Comparison of ENCODE assay signal across 29 cellular contexts in the genomic region with DNA sequence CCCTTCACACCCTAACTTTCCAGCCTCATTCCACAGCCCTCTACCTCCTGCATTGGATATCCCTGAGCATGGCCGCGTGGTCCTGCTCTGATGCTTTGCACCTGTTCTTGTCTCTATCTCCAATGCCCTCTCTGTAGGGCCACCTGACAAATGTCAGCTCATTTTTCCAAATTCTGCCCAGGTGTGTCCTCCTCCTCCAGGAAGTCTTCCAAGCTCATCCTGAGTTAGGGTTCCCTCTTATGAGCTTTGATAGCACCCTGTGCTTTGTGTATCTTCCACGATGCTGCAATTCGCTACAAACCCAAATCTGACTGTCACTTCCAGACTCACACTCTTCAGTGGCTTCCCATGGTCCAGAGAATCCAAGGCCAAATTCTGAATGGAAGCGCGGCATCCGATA.
"Had no signal": no experiment of that assay in that cellular context is flagged by ENCODE, and none has a peak within 500 bp of the region (broad histone marks: within the 10 kb centered on the region; RNA-seq: fewer than 3 reads in every experiment).

No MANE protein-coding gene starts in this region.

- H3K36me3 Mint-ChIP-seq: naive thymus-derived CD4-positive, alpha-beta T cell; natural killer cell; stimulated activated effector memory CD8-positive, alpha-beta T cell treated with anti-CD3 and anti-CD28 coated beads, Interleukin-12 subunit alpha, Interleukin-12 subunit beta, amount 100 ng/mL, for 72 hours; stimulated activated naive B cell treated with anti-CD40 and anti-IgM and Interleukin-4, amounts not matched to agents 10 μg/mL and 1 μg/mL and 100 μg/mL, for 72 hours had no signal

- H3K36me3 ChIP-seq: ovary, right lobe of liver, sigmoid colon, stomach, thoracic aorta, thyroid gland, tibial nerve, upper lobe of right lung, uterus had no signal

- DNase-seq: naive thymus-derived CD4-positive, alpha-beta T cell; natural killer cell; occipital lobe; ovary; posterior cingulate gyrus; psoas muscle; right cardiac atrium; right lobe of liver; sigmoid colon; small intestine; stimulated activated CD4-positive, alpha-beta T cell treated with anti-CD3 and anti-CD28 coated beads, Interleukin-15, amount 100 ng/mL, for 24 hours; stimulated activated CD4-positive, alpha-beta T cell treated with anti-CD3 and anti-CD28 coated beads, Interleukin-2, amount 100 ng/mL, for 24 hours; stimulated activated CD4-positive, alpha-beta T cell treated with anti-CD3 and anti-CD28 coated beads, Interleukin-2, amount 100 ng/mL, for 48 hours; stimulated activated CD4-positive, alpha-beta T cell treated with anti-CD3 and anti-CD28 coated beads, Interleukin-4, amount 100 ng/mL, for 24 hours; stimulated activated naive B cell treated with anti-CD40 and anti-IgM and Interleukin-4, amounts not matched to agents 10 μg/mL and 1 μg/mL and 100 μg/mL, for 72 hours; stimulated activated naive CD4-positive, alpha-beta T cell treated with Interleukin-2 at 50 U/mL for 16 hours; stomach; thyroid gland; trophoblast cell; upper lobe of right lung; uterus had no signal

- H3K4me3 ChIP-seq: ovary, psoas muscle, right lobe of liver, sigmoid colon, stomach, thoracic aorta, thyroid gland, tibial nerve, upper lobe of right lung, uterus had no signal

- H3K27ac Mint-ChIP-seq: naive thymus-derived CD4-positive, alpha-beta T cell; natural killer cell; nephron; progenitor cell of endocrine pancreas; stimulated activated effector memory CD8-positive, alpha-beta T cell treated with anti-CD3 and anti-CD28 coated beads, Interleukin-12 subunit alpha, Interleukin-12 subunit beta, amount 100 ng/mL, for 72 hours; stimulated activated naive B cell treated with anti-CD40 and anti-IgM and Interleukin-4, amounts not matched to agents 10 μg/mL and 1 μg/mL and 100 μg/mL, for 72 hours; stimulated activated naive CD8-positive, alpha-beta T cell treated with anti-CD3 and anti-CD28 coated beads, Interleukin-15, Interleukin-2, amounts not matched to agents 100 ng/mL and 50 ng/mL, for 24 hours had no signal

- H3K79me2 ChIP-seq: parathyroid adenoma had no signal

- H3K4me3 Mint-ChIP-seq: naive thymus-derived CD4-positive, alpha-beta T cell; natural killer cell; nephron; neural crest cell; stimulated activated effector memory CD8-positive, alpha-beta T cell treated with anti-CD3 and anti-CD28 coated beads, Interleukin-12 subunit alpha, Interleukin-12 subunit beta, amount 100 ng/mL, for 72 hours; stimulated activated naive B cell treated with anti-CD40 and anti-IgM and Interleukin-4, amounts not matched to agents 10 μg/mL and 1 μg/mL and 100 μg/mL, for 72 hours; stimulated activated naive CD8-positive, alpha-beta T cell treated with anti-CD3 and anti-CD28 coated beads, Interleukin-15, Interleukin-2, amounts not matched to agents 100 ng/mL and 50 ng/mL, for 24 hours had no signal

- H3K9me3 Mint-ChIP-seq: natural killer cell; nephron; stimulated activated effector memory CD8-positive, alpha-beta T cell treated with anti-CD3 and anti-CD28 coated beads, Interleukin-12 subunit alpha, Interleukin-12 subunit beta, amount 100 ng/mL, for 72 hours had no signal

- H3K9ac ChIP-seq: parathyroid adenoma had no signal

- H3K27ac ChIP-seq: ovary, parathyroid adenoma, psoas muscle, right lobe of liver, sigmoid colon, stomach, thoracic aorta, thyroid gland, tibial nerve, upper lobe of right lung, uterus had no signal

- H3K9me3 ChIP-seq: ovary, psoas muscle, right lobe of liver, sigmoid colon, stomach, thoracic aorta, thyroid gland, tibial nerve, upper lobe of right lung, uterus had no signal

- H2AFZ ChIP-seq: parathyroid adenoma had no signal

- H3K4me1 Mint-ChIP-seq: stimulated activated effector memory CD8-positive, alpha-beta T cell treated with anti-CD3 and anti-CD28 coated beads, Interleukin-12 subunit alpha, Interleukin-12 subunit beta, amount 100 ng/mL, for 72 hours had no signal

- H3K4me1 ChIP-seq: parathyroid adenoma, psoas muscle, sigmoid colon, stomach, thyroid gland, tibial nerve, upper lobe of right lung, uterus had no signal

- ATAC-seq: naive thymus-derived CD4-positive, alpha-beta T cell; natural killer cell; psoas muscle; right cardiac atrium; stimulated activated effector memory CD8-positive, alpha-beta T cell treated with anti-CD3 and anti-CD28 coated beads, Interleukin-12 subunit alpha, Interleukin-12 subunit beta, amount 100 ng/mL, for 72 hours; stimulated activated naive B cell treated with anti-CD40 and anti-IgM and Interleukin-4, amounts not matched to agents 10 μg/mL and 1 μg/mL and 100 μg/mL, for 72 hours had no signal

- FAIRE-seq: small intestine had no signal

- H3K27me3 ChIP-seq: ovary, right lobe of liver, sigmoid colon, thyroid gland, upper lobe of right lung, uterus had no signal
